30 cellular contexts compared by ENCODE assay signal in the genomic region with DNA sequence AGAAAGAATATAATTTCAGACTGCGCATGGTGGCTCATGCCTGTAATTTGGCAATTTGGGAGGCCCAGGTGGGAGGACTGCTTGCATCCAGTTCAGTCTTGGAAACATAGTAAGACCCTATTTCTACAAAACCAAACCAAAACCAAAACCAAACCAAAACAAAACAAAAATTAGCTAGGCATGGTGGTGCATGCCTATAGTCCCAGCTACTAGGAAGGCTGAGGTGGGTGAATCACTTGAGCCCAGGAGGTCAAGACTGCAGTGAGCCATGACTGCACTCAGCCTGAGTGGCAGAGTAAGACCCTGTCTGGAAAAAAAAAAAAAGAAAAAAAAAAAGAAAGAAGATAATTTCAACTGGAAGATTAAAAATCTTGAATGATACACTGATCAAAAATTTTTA.
DNase-seq lines count a peak whose midpoint lies in the region; ATAC-seq and TF ChIP-seq lines count a peak whose summit lies in the region.
"Had no signal": no experiment of that assay in that cellular context is flagged by ENCODE, and none has a peak within 500 bp of the region (broad histone marks: within the 10 kb centered on the region; RNA-seq: fewer than 3 reads in every experiment).

No MANE protein-coding gene starts in this region.

- in situ Hi-C loops in Caki2 (cut with HindIII; ENCODE audit: low pct_unique_long_range_greater_than_20kb, low sequenced_read_pairs): no loop called here

- peak; percentile 10 for DNase-seq in Caki2 (ENCODE audit: low read depth)
- peak; percentile 40 for DNase-seq in HT1080 (ENCODE audit: low read depth)
- DNase-seq in astrocyte of the hippocampus (ENCODE audit: low read depth, low spot score): peak; percentile 11
- peak; percentile 49 for DNase-seq in kidney epithelial cell (ENCODE audit: low read depth)
- DNase-seq in NCI-H1092 treated with DMSO at 0.1 percent for 48 hours (lab: John Stamatoyannopoulos, UW): no peak
- no peak for DNase-seq in upper lobe of left lung
- DNase-seq in cerebellar nuclear complex (lab: John Stamatoyannopoulos, UW): no peak
- no peak for DNase-seq in hepatic stellate cell (ENCODE audit: low spot score)
- DNase-seq: activated CD8-positive, alpha-beta memory T cell treated with anti-CD3 and anti-CD28 coated beads for 24 hours; activated gamma-delta T cell; activated naive CD8-positive, alpha-beta T cell treated with anti-CD3 and anti-CD28 coated beads, Interleukin-2, amount 50 U/mL, for 24 hours; CD8-positive, alpha-beta T cell; DMS153; endodermal cell; esophagus squamous epithelium; GF-D8; HCEC 1CT; islet precursor cell; NCI-H1436 treated with DMSO at 0.1 percent for 48 hours; NCI-H446; NCI-H82; retina; SK-N-SH; small intestine; stimulated activated CD4-positive, alpha-beta T cell treated with anti-CD3 and anti-CD28 coated beads, Interleukin-2, amount 100 ng/mL, for 24 hours; trophoblast cell had no signal

- H3K4me3 ChIP-seq in kidney epithelial cell (ENCODE audit: low read depth, low read length) (no peak overlapping the region), upper lobe of left lung (no peak overlapping the region)
- H3K4me3 ChIP-seq: A549, breast epithelium, esophagus squamous epithelium, K562, lung had no signal

- TF ChIP-seq EP300 in upper lobe of left lung (IDR thresholded peaks at IDR 0.05): no peak

- H3K36me3 ChIP-seq in kidney epithelial cell (ENCODE audit: control insufficient read depth, insufficient read depth, low read length): no peaks in the 10 kb centered on the region
- no peaks in the 10 kb centered on the region for H3K36me3 ChIP-seq in upper lobe of left lung
- H3K36me3 ChIP-seq: breast epithelium, esophagus squamous epithelium had no signal

- no peaks in the 10 kb centered on the region for H3K4me1 ChIP-seq in upper lobe of left lung
- H3K4me1 ChIP-seq: A549, breast epithelium had no signal

- H3K27me3 ChIP-seq in kidney epithelial cell (ENCODE audit: control insufficient read depth, insufficient read depth, low read length): no peaks in the 10 kb centered on the region
- H3K27me3 ChIP-seq in upper lobe of left lung: no peaks in the 10 kb centered on the region
- H3K27me3 ChIP-seq: breast epithelium, esophagus squamous epithelium had no signal

- TF ChIP-seq POLR2A in upper lobe of left lung (IDR thresholded peaks at IDR 0.05): no peak

- TF ChIP-seq CTCF in kidney epithelial cell (IDR thresholded peaks at IDR 0.05; ENCODE audit: insufficient read depth, low read length, poor library complexity, severe bottlenecking) (no peak), upper lobe of left lung (IDR thresholded peaks at IDR 0.05) (no peak)

- H3K9me3 ChIP-seq in upper lobe of left lung: no peaks in the 10 kb centered on the region
- H3K9me3 ChIP-seq: A549, breast epithelium, esophagus squamous epithelium, SK-N-SH had no signal

- no peak overlapping the region for H3K27ac ChIP-seq in upper lobe of left lung
- H3K27ac ChIP-seq: A549, breast epithelium, esophagus squamous epithelium had no signal

- no peak for ATAC-seq in upper lobe of left lung (ENCODE audit: low FRiP score in 2 of 2)
- ATAC-seq: A549; activated naive CD8-positive, alpha-beta T cell treated with anti-CD3 and anti-CD28 coated beads, Interleukin-2, amount 50 U/mL, for 24 hours; CD8-positive, alpha-beta T cell; K562 had no signal

- 97 to 100% methylated on average over 1 of the region's 1 CpG for WGBS in upper lobe of left lung, 2 donors

Comparison
In these comparisons a context has a peak if more than half of its experiments do, and no peak if none do; other contexts are left out.
1. DNase-seq: peak in Caki2 (single experiment), HT1080 (single experiment), astrocyte of the hippocampus (single experiment) and kidney epithelial cell (single experiment); none in NCI-H1092 treated with DMSO at 0.1 percent for 48 hours (single experiment), upper lobe of left lung (0 of 2), cerebellar nuclear complex (0 of 2) and hepatic stellate cell (single experiment).